ENCODE assay signal across 1 cellular context in genomic region chr16:30533748-30534367, GRCh38.
TF ChIP-seq lines count a peak whose summit lies in the region.

No MANE protein-coding gene starts in this region.

TF ChIP-seq in GM12878, 131 proteins besides CTCF, POLR2A, EP300 and RAD21:
- TF ChIP-seq MLLT1 (IDR thresholded peaks at IDR 0.05): peak; percentile 74; the same call in 1 of the 2 replicates
- no peak for TF ChIP-seq SIN3A (IDR thresholded peaks at IDR 0.05; ENCODE audit: low read depth, low read length)
- 0 out of 2 replicates have a peak, but pooled peaks have one; percentile 8 for TF ChIP-seq ZNF384 (IDR thresholded peaks at IDR 0.05; ENCODE audit: borderline replicate concordance, low read depth, low read length)
- TF ChIP-seq YY1 (IDR thresholded peaks at IDR 0.05; ENCODE audit: low read depth, low read length): peak; percentile 66
